In genomic region chr6:162560891-162561290, GRCh38 we compare ENCODE assay signal across 24 cellular contexts.
"Had no signal": no experiment of that assay in that cellular context is flagged by ENCODE, and none has a peak within 500 bp of the region (broad histone marks: within the 10 kb centered on the region; RNA-seq: fewer than 3 reads in every experiment).

No MANE protein-coding gene starts in this region.

- DNase-seq: activated CD4-positive, alpha-beta T cell treated with anti-CD3 and anti-CD28 coated beads, Interleukin-2, amount 10 ng/mL, durations not matched to agents 24 days and 14 days; activated CD4-positive, alpha-beta T cell treated with anti-CD3 and anti-CD28 coated beads, Interleukin-2, amount 50 U/mL, for 48 hours; activated CD4-positive, CD25-positive, alpha-beta regulatory T cell; activated CD8-positive, alpha-beta T cell treated with anti-CD3 and anti-CD28 coated beads, Interleukin-2, amount 10 ng/mL, durations not matched to agents 7 days and 5 days; activated gamma-delta T cell; activated naive CD4-positive, alpha-beta T cell treated with Interleukin-2 at 50 U/mL for 16 hours; activated naive CD8-positive, alpha-beta T cell treated with anti-CD3 and anti-CD28 coated beads, Interleukin-2, amount 10 ng/mL, durations not matched to agents 7 days and 5 days; activated T-cell treated with anti-CD3 and anti-CD28 coated beads, Interleukin-2, amount 50 U/mL, for 24 hours; amygdala; Karpas-422; KBM-7; NCI-H1105; NCI-H1417 treated with DMSO at 0.1 percent for 48 hours; NCI-H187 treated with DMSO at 0.1 percent for 48 hours; NCI-H2081; NCI-H345; NCI-H526 treated with DMSO at 0.1 percent for 48 hours; NK-92 treated with Interleukin-12 subunit alpha and Interleukin-12 subunit beta, amount 100 ng/mL, for 24 hours; PC-3; Peyer's patch; RPMI8226; SHP77 treated with DMSO at 0.1 percent for 48 hours; T-cell; T-helper 17 cell had no signal
